Comparison of ENCODE assay signal across 1 cellular context in genomic region chr9:32455738-32456137, GRCh38.
TF ChIP-seq lines count a peak whose summit lies in the region.

No MANE protein-coding gene starts in this region.

TF ChIP-seq in IMR-90, 13 proteins besides CTCF, POLR2A, EP300 and RAD21 (continued from another document):
- no peak for TF ChIP-seq ELK1 (IDR thresholded peaks at IDR 0.05; ENCODE audit: borderline replicate concordance, low read depth, low read length)
- no peak for TF ChIP-seq MXI1 (IDR thresholded peaks at IDR 0.05; ENCODE audit: borderline replicate concordance, low read depth, low read length)
- TF ChIP-seq RCOR1 (IDR thresholded peaks at IDR 0.05; ENCODE audit: insufficient replicate concordance, low read length) = no peak
- no peak for TF ChIP-seq SMC3 (IDR thresholded peaks at IDR 0.05; ENCODE audit: low read depth, low read length)
